19 cellular contexts compared by ENCODE assay signal in the genomic region with DNA sequence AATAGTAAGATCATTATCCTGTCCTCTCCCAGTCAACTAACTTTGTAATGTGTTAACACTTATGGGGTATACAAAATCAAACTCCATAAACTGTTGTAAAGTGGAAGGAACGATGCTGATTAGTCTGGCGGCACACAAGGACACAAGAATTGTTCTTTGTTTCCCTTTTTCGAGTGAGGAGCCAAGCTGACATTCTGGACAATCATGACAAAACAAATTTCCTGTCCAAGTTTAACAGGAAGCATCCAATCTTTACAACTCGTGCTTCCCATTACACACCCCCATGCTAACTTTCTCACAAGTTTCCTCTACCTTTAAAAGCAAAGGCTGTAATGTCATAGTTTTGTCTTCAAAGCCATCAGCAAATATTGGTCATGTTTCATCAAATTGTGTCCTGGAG. TPM values are rescaled to one million over a fixed set of nuclear protein-coding genes. Genes with fewer than 3 reads are reported as not detected.
"Had no signal": no experiment of that assay in that cellular context is flagged by ENCODE, and none has a peak within 500 bp of the region (broad histone marks: within the 10 kb centered on the region; RNA-seq: fewer than 3 reads in every experiment).

No MANE protein-coding gene starts in this region.

- H3K27me3 Mint-ChIP-seq: activated naive CD8-positive, alpha-beta T cell treated with anti-CD3 and anti-CD28 coated beads, Interleukin-2, amount 10 ng/mL, durations not matched to agents 7 days and 5 days had no signal

- H3K9me3 Mint-ChIP-seq: activated CD4-positive, alpha-beta memory T cell treated with anti-CD3 and anti-CD28 coated beads for 36 hours; activated naive CD4-positive, alpha-beta T cell treated with anti-CD3 and anti-CD28 coated beads for 36 hours; activated naive CD8-positive, alpha-beta T cell treated with anti-CD3 and anti-CD28 coated beads, Interleukin-2, amount 10 ng/mL, durations not matched to agents 7 days and 5 days; activated T-cell treated with anti-CD3 and anti-CD28 coated beads, Interleukin-2, amount 50 U/mL, for 72 hours; stimulated activated naive B cell treated with anti-CD40 and anti-IgM and Interleukin-4, amounts not matched to agents 10 μg/mL and 1 μg/mL and 100 μg/mL, for 72 hours; type B pancreatic cell; WTC11 had no signal

- H3K4me1 Mint-ChIP-seq: activated naive CD8-positive, alpha-beta T cell treated with anti-CD3 and anti-CD28 coated beads, Interleukin-2, amount 10 ng/mL, durations not matched to agents 7 days and 5 days; naive B cell; stimulated activated naive B cell treated with anti-CD40 and anti-IgM and Interleukin-4, amounts not matched to agents 10 μg/mL and 1 μg/mL and 100 μg/mL, for 72 hours had no signal

- H3K4me3 Mint-ChIP-seq: activated CD4-positive, alpha-beta memory T cell treated with anti-CD3 and anti-CD28 coated beads for 36 hours; activated naive CD4-positive, alpha-beta T cell treated with anti-CD3 and anti-CD28 coated beads for 36 hours; activated naive CD8-positive, alpha-beta T cell treated with anti-CD3 and anti-CD28 coated beads, Interleukin-2, amount 10 ng/mL, durations not matched to agents 7 days and 5 days; activated T-cell treated with anti-CD3 and anti-CD28 coated beads, Interleukin-2, amount 50 U/mL, for 72 hours; naive B cell; stimulated activated naive B cell treated with anti-CD40 and anti-IgM and Interleukin-4, amounts not matched to agents 10 μg/mL and 1 μg/mL and 100 μg/mL, for 72 hours; type B pancreatic cell; WTC11 had no signal

- H3K9me3 ChIP-seq: heart right ventricle, thoracic aorta, vagina had no signal

- DNase-seq: activated CD4-positive, alpha-beta memory T cell treated with anti-CD3 and anti-CD28 coated beads for 36 hours; activated CD4-positive, alpha-beta T cell treated with anti-CD3 and anti-CD28 coated beads for 4 hours; activated effector memory CD4-positive, alpha-beta T cell treated with Interleukin-2 at 50 U/mL for 16 hours; activated naive CD4-positive, alpha-beta T cell treated with anti-CD3 and anti-CD28 coated beads for 36 hours; activated naive CD8-positive, alpha-beta T cell treated with anti-CD3 and anti-CD28 coated beads, Interleukin-2, amount 10 ng/mL, durations not matched to agents 7 days and 5 days; activated T-cell treated with anti-CD3 and anti-CD28 coated beads, Interleukin-2, amount 50 U/mL, for 72 hours; amniotic stem cell; effector CD8-positive, alpha-beta T cell; heart right ventricle; left colon; naive B cell; retina; stimulated activated CD4-positive, alpha-beta T cell treated with anti-CD3 and anti-CD28 coated beads, Interleukin-2, amount 100 ng/mL, for 48 hours; stimulated activated CD8-positive, alpha-beta memory T cell treated with anti-CD3 and anti-CD28 coated beads, Interleukin-4, amount 100 ng/mL, for 48 hours; stimulated activated naive B cell treated with anti-CD40 and anti-IgM and Interleukin-4, amounts not matched to agents 10 μg/mL and 1 μg/mL and 100 μg/mL, for 72 hours had no signal

- H3K36me3 ChIP-seq: heart right ventricle, thoracic aorta, vagina had no signal

- H3K27me3 ChIP-seq: vagina had no signal

- H3K4me3 ChIP-seq: heart right ventricle, thoracic aorta, vagina had no signal

- H3K27ac Mint-ChIP-seq: activated CD4-positive, alpha-beta memory T cell treated with anti-CD3 and anti-CD28 coated beads for 36 hours; activated naive CD4-positive, alpha-beta T cell treated with anti-CD3 and anti-CD28 coated beads for 36 hours; activated naive CD8-positive, alpha-beta T cell treated with anti-CD3 and anti-CD28 coated beads, Interleukin-2, amount 10 ng/mL, durations not matched to agents 7 days and 5 days; activated T-cell treated with anti-CD3 and anti-CD28 coated beads, Interleukin-2, amount 50 U/mL, for 72 hours; naive B cell; stimulated activated naive B cell treated with anti-CD40 and anti-IgM and Interleukin-4, amounts not matched to agents 10 μg/mL and 1 μg/mL and 100 μg/mL, for 72 hours; type B pancreatic cell; WTC11 had no signal

- H3K36me3 Mint-ChIP-seq: activated CD4-positive, alpha-beta memory T cell treated with anti-CD3 and anti-CD28 coated beads for 36 hours; activated naive CD8-positive, alpha-beta T cell treated with anti-CD3 and anti-CD28 coated beads, Interleukin-2, amount 10 ng/mL, durations not matched to agents 7 days and 5 days; naive B cell; stimulated activated naive B cell treated with anti-CD40 and anti-IgM and Interleukin-4, amounts not matched to agents 10 μg/mL and 1 μg/mL and 100 μg/mL, for 72 hours; type B pancreatic cell; WTC11 had no signal

- ATAC-seq: activated T-cell treated with anti-CD3 and anti-CD28 coated beads, Interleukin-2, amount 50 U/mL, for 72 hours; left colon; stimulated activated naive B cell treated with anti-CD40 and anti-IgM and Interleukin-4, amounts not matched to agents 10 μg/mL and 1 μg/mL and 100 μg/mL, for 72 hours; WTC11 had no signal

- H3K27ac ChIP-seq: heart right ventricle, thoracic aorta, vagina had no signal

RNA-seq across cellular contexts. Expression of gene LDLRAD3, which starts 20.4 kb away (rescaled TPM):
- total RNA-seq: activated T-cell treated with anti-CD3 and anti-CD28 coated beads, Interleukin-2, amount 50 U/mL, for 72 hours had no signal
